ENCODE assay signal across 1 cellular context in the genomic region with DNA sequence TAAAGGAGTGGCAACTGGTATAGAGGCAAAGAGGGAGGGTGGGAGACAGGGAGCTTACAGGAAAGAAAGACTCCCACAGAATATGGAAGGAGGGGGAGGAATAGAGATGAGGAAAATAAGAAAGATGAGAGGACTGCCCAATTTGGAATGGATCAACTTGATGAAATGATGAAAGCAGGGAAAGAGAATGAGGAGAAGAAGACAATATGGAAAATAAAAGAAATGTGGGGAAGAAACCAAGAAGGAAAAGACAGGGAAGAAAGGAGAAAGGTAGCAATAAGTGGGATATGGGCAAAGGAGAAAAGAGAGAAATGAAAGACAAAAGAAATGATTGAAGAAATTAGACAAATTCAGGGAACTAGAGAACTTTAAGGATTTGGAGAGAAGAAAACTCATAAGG.
A peak's percentile ranks its signal among the peaks of the same experiment; 100 is the strongest.
TF ChIP-seq lines count a peak whose summit lies in the region.

No MANE protein-coding gene starts in this region.

TF ChIP-seq in K562, 482 proteins besides CTCF, POLR2A, EP300 and RAD21:
- TF ChIP-seq GTF2F1 (IDR thresholded peaks at IDR 0.05; ENCODE audit: low read depth, low read length) (no peak), CBFB (CRISPR knock-in tag; IDR thresholded peaks at IDR 0.05) (no peak), OTX1 (CRISPR knock-in tag; IDR thresholded peaks at IDR 0.05) (peak; percentile 49; the same call in 1 of the 2 replicates), TRIM25 (IDR thresholded peaks at IDR 0.05; ENCODE audit: borderline replicate concordance) (peak; percentile 53; the same call in 1 of the 2 replicates), ETV6 (IDR thresholded peaks at IDR 0.05; ENCODE audit: borderline replicate concordance in 1 of 2, low read depth in 2 of 2, low read length in 1 of 2) (no peak), ETV6 (CRISPR knock-in tag; IDR thresholded peaks at IDR 0.05; ENCODE audit: borderline replicate concordance) (no peak), SMAD2 (IDR thresholded peaks at IDR 0.05; ENCODE audit: low read depth, low read length) (no peak), ZFP91 (CRISPR knock-in tag; IDR thresholded peaks at IDR 0.05) (no peak), SMARCA5 (IDR thresholded peaks at IDR 0.05) (no peak), FOXK2 (conservative IDR thresholded peaks at IDR 0.05 in 1 of 2, IDR thresholded peaks at IDR 0.05 in 1 of 2; ENCODE audit: low read depth in 2 of 2) (no peak), ASH1L (IDR thresholded peaks at IDR 0.05; ENCODE audit: borderline replicate concordance, low read depth, partially characterized antibody) (peak; percentile 18), THRAP3 (IDR thresholded peaks at IDR 0.05; ENCODE audit: borderline replicate concordance) (0 out of 2 replicates have a peak, but pooled peaks have one; percentile 29), HLTF (IDR thresholded peaks at IDR 0.05) (peak; percentile 38; the same call in 1 of the 2 replicates), ZNF717 (CRISPR knock-in tag; IDR thresholded peaks at IDR 0.05) (no peak), HDAC1 (IDR thresholded peaks at IDR 0.05) (0 out of 4 replicates have a peak, but pooled peaks of 1 of the 2 experiments have one; percentile 18)
- TF ChIP-seq, protein P1, sequence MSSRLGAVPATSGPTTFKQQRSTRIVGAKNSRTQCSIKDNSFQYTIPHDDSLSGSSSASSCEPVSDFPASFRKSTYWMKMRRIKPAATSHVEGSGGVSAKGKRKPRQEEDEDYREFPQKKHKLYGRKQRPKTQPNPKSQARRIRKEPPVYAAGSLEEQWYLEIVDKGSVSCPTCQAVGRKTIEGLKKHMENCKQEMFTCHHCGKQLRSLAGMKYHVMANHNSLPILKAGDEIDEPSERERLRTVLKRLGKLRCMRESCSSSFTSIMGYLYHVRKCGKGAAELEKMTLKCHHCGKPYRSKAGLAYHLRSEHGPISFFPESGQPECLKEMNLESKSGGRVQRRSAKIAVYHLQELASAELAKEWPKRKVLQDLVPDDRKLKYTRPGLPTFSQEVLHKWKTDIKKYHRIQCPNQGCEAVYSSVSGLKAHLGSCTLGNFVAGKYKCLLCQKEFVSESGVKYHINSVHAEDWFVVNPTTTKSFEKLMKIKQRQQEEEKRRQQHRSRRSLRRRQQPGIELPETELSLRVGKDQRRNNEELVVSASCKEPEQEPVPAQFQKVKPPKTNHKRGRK (tag; IDR thresholded peaks at IDR 0.05) = peak; percentile 94; the same call in 1 of the 2 replicates
- TF ChIP-seq, protein P2, sequence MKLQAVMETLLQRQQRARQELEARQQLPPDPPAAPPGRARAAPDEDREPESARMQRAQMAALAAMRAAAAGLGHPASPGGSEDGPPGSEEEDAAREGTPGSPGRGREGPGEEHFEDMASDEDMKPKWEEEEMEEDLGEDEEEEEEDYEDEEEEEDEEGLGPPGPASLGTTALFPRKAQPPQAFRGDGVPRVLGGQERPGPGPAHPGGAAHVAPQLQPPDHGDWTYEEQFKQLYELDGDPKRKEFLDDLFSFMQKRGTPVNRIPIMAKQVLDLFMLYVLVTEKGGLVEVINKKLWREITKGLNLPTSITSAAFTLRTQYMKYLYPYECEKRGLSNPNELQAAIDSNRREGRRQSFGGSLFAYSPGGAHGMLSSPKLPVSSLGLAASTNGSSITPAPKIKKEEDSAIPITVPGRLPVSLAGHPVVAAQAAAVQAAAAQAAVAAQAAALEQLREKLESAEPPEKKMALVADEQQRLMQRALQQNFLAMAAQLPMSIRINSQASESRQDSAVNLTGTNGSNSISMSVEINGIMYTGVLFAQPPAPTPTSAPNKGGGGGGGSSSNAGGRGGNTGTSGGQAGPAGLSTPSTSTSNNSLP (IDR thresholded peaks at IDR 0.05; ENCODE audit: borderline replicate concordance, low read depth, low read length) = no peak
- TF ChIP-seq, protein P3, sequence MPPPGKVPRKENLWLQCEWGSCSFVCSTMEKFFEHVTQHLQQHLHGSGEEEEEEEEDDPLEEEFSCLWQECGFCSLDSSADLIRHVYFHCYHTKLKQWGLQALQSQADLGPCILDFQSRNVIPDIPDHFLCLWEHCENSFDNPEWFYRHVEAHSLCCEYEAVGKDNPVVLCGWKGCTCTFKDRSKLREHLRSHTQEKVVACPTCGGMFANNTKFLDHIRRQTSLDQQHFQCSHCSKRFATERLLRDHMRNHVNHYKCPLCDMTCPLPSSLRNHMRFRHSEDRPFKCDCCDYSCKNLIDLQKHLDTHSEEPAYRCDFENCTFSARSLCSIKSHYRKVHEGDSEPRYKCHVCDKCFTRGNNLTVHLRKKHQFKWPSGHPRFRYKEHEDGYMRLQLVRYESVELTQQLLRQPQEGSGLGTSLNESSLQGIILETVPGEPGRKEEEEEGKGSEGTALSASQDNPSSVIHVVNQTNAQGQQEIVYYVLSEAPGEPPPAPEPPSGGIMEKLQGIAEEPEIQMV (tag; conservative IDR thresholded peaks at IDR 0.05; ENCODE audit: low read depth) = 0 out of 2 replicates have a peak, but pooled peaks have one; percentile 17
TF ChIP-seq in K562: peak in this region for 8.
